1 cellular context compared by ENCODE assay signal in the genomic region with DNA sequence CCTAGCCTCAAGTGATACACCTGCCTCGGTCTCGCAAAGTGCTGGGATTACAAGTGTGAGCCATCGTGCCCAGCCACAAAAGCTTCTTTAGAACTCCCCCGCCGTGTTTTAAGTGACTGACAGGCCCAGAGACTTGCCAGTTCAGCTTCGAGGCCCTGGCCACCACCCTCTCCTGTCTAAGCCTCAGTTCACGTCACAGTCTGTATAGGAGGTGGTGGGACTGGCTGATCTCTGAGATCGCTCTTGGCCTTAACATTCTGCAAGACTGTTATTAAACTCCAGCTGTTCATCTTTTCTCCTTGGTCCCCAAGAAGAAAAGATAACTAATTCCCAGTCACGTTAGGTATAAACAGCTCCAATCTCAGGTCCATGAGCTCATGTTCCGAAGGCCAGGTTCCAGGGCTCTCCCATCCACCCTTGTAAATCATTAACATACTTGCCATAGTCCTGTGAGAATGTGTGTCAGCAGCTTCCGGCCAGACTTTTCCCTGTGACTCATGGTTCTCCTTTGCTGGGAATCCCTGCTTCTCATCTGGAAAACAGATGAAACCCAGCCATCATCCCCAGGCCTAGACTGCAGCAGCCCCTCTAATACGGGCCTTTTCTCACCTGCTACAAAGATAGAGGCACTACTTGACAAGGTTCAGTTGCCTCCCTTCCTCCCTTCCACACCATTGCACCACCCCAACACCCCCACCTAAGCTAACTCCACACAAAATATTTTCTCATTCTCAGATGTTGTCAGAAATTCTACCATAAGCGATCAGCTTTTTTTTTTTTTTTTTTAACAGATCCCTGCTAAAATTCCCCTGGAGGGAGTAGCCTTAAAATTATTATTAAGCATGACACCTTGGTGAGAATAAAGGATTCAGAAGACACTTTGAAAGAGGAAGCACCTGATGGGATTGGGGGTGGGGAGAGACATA.
A peak's percentile ranks its signal among the peaks of the same experiment; 100 is the strongest.
TF ChIP-seq lines count a peak whose summit lies in the region.

No MANE protein-coding gene starts in this region.

TF ChIP-seq in HepG2, 621 proteins besides CTCF, POLR2A, EP300 and RAD21 (continued from another document and continues in another):
- TF ChIP-seq ZSCAN9 (CRISPR knock-in tag; IDR thresholded peaks at IDR 0.05; ENCODE audit: borderline replicate concordance): no peak; the same call in 1 of the 2 replicates
- no peak for TF ChIP-seq ZBTB2 (CRISPR knock-in tag; IDR thresholded peaks at IDR 0.05; ENCODE audit: low read depth)
- TF ChIP-seq ZNF782 (CRISPR knock-in tag; IDR thresholded peaks at IDR 0.05; ENCODE audit: borderline replicate concordance): no peak
- TF ChIP-seq, protein P1, sequence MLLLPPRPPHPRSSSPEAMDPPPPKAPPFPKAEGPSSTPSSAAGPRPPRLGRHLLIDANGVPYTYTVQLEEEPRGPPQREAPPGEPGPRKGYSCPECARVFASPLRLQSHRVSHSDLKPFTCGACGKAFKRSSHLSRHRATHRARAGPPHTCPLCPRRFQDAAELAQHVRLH (CRISPR knock-in tag; IDR thresholded peaks at IDR 0.05; ENCODE audit: borderline replicate concordance, low read depth): 0 out of 2 replicates have a peak, but pooled peaks have one; percentile 16
- TF ChIP-seq, protein P2, sequence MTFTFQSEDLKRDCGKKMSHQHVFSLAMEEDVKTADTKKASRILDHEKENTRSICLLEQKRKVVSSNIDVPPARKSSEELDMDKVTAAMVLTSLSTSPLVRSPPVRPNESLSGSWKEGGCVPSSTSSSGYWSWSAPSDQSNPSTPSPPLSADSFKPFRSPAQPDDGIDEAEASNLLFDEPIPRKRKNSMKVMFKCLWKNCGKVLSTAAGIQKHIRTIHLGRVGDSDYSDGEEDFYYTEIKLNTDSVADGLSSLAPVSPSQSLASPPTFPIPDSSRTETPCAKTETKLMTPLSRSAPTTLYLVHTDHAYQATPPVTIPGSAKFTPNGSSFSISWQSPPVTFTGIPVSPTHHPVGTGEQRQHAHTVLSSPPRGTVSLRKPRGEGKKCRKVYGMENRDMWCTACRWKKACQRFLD (CRISPR knock-in tag; IDR thresholded peaks at IDR 0.05; ENCODE audit: borderline replicate concordance): no peak; the same call in 1 of the 2 replicates
- no peak for TF ChIP-seq POLR2AphosphoS2 (IDR thresholded peaks at IDR 0.05; ENCODE audit: low read depth, low read length)
- TF ChIP-seq CREB3 (CRISPR knock-in tag; IDR thresholded peaks at IDR 0.05): no peak
- no peak for TF ChIP-seq ZC3H4 (CRISPR knock-in tag; IDR thresholded peaks at IDR 0.05; ENCODE audit: borderline replicate concordance)
- TF ChIP-seq RORA (CRISPR knock-in tag; IDR thresholded peaks at IDR 0.05): no peak
- peak; percentile 59 for TF ChIP-seq MAX (IDR thresholded peaks at IDR 0.05)
- TF ChIP-seq ZNF143 (CRISPR knock-in tag; IDR thresholded peaks at IDR 0.05): no peak
- TF ChIP-seq RFX1 (IDR thresholded peaks at IDR 0.05): no peak
- TF ChIP-seq ZNF530 (CRISPR knock-in tag; IDR thresholded peaks at IDR 0.05; ENCODE audit: low read depth): no peak
- TF ChIP-seq E2F5 (CRISPR knock-in tag; conservative IDR thresholded peaks at IDR 0.05): no peak
- no peak for TF ChIP-seq CBX2 (IDR thresholded peaks at IDR 0.05; ENCODE audit: low read depth, low read length)
- TF ChIP-seq CBX2 (CRISPR knock-in tag; IDR thresholded peaks at IDR 0.05; ENCODE audit: low read depth): no peak
- peak; percentile 89 for TF ChIP-seq HNRNPUL1 (IDR thresholded peaks at IDR 0.05; ENCODE audit: low read depth, low read length)
- 0 out of 2 replicates have a peak, but pooled peaks have one; percentile 28 for TF ChIP-seq ZSCAN31 (CRISPR knock-in tag; IDR thresholded peaks at IDR 0.05; ENCODE audit: low read depth)
- 0 out of 2 replicates have a peak, but pooled peaks have one; percentile 38 for TF ChIP-seq MIER3 (CRISPR knock-in tag; IDR thresholded peaks at IDR 0.05; ENCODE audit: borderline replicate concordance)
- no peak for TF ChIP-seq SATB2 (CRISPR knock-in tag; IDR thresholded peaks at IDR 0.05)
- TF ChIP-seq ZNF605 (CRISPR knock-in tag; IDR thresholded peaks at IDR 0.05): no peak
- peak; percentile 54; the same call in 1 of the 2 replicates for TF ChIP-seq NFIC (IDR thresholded peaks at IDR 0.05; ENCODE audit: low read length)
- TF ChIP-seq HDAC2 (CRISPR knock-in tag; IDR thresholded peaks at IDR 0.05): peak; percentile 52; the same call in 1 of the 2 replicates
- TF ChIP-seq EZH2 (conservative IDR thresholded peaks at IDR 0.05; ENCODE audit: low read depth, low read length): no peak
- no peak for TF ChIP-seq ZNF468 (CRISPR knock-in tag; IDR thresholded peaks at IDR 0.05)
- TF ChIP-seq ZBTB25 (CRISPR knock-in tag; IDR thresholded peaks at IDR 0.05): peak; percentile 46; the same call in 1 of the 2 replicates
- no peak for TF ChIP-seq ZNF234 (CRISPR knock-in tag; conservative IDR thresholded peaks at IDR 0.05)
- no peak for TF ChIP-seq ZBTB8A (CRISPR knock-in tag; IDR thresholded peaks at IDR 0.05; ENCODE audit: borderline replicate concordance, low read depth)
- peak; percentile 41; the same call in 1 of the 2 replicates for TF ChIP-seq RARA (CRISPR knock-in tag; IDR thresholded peaks at IDR 0.05)
- TF ChIP-seq, protein P3, sequence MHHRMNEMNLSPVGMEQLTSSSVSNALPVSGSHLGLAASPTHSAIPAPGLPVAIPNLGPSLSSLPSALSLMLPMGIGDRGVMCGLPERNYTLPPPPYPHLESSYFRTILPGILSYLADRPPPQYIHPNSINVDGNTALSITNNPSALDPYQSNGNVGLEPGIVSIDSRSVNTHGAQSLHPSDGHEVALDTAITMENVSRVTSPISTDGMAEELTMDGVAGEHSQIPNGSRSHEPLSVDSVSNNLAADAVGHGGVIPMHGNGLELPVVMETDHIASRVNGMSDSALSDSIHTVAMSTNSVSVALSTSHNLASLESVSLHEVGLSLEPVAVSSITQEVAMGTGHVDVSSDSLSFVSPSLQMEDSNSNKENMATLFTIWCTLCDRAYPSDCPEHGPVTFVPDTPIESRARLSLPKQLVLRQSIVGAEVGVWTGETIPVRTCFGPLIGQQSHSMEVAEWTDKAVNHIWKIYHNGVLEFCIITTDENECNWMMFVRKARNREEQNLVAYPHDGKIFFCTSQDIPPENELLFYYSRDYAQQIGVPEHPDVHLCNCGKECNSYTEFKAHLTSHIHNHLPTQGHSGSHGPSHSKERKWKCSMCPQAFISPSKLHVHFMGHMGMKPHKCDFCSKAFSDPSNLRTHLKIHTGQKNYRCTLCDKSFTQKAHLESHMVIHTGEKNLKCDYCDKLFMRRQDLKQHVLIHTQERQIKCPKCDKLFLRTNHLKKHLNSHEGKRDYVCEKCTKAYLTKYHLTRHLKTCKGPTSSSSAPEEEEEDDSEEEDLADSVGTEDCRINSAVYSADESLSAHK (CRISPR knock-in tag; IDR thresholded peaks at IDR 0.05; ENCODE audit: borderline replicate concordance): no peak
- peak; percentile 69 for TF ChIP-seq NCOA2 (CRISPR knock-in tag; IDR thresholded peaks at IDR 0.05)
- TF ChIP-seq, protein P4, sequence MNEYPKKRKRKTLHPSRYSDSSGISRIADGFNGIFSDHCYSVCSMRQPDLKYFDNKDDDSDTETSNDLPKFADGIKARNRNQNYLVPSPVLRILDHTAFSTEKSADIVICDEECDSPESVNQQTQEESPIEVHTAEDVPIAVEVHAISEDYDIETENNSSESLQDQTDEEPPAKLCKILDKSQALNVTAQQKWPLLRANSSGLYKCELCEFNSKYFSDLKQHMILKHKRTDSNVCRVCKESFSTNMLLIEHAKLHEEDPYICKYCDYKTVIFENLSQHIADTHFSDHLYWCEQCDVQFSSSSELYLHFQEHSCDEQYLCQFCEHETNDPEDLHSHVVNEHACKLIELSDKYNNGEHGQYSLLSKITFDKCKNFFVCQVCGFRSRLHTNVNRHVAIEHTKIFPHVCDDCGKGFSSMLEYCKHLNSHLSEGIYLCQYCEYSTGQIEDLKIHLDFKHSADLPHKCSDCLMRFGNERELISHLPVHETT (CRISPR knock-in tag; conservative IDR thresholded peaks at IDR 0.05): no peak
- no peak for TF ChIP-seq TERF1 (CRISPR knock-in tag; IDR thresholded peaks at IDR 0.05)
- TF ChIP-seq ELF4 (CRISPR knock-in tag; IDR thresholded peaks at IDR 0.05; ENCODE audit: borderline replicate concordance): no peak
- 0 out of 2 replicates have a peak, but pooled peaks have one; percentile 36 for TF ChIP-seq RBFOX2 (IDR thresholded peaks at IDR 0.05; ENCODE audit: low read depth, low read length)
- TF ChIP-seq FOSL1 (CRISPR knock-in tag; IDR thresholded peaks at IDR 0.05; ENCODE audit: borderline replicate concordance): peak; percentile 87
- TF ChIP-seq ISX (CRISPR knock-in tag; conservative IDR thresholded peaks at IDR 0.05): 0 out of 2 replicates have a peak, but pooled peaks have one; percentile 37
- no peak for TF ChIP-seq SP140L (CRISPR knock-in tag; IDR thresholded peaks at IDR 0.05; ENCODE audit: borderline replicate concordance)
- TF ChIP-seq HOXA7 (CRISPR knock-in tag; IDR thresholded peaks at IDR 0.05): no peak
- no peak for TF ChIP-seq NR2F6 (IDR thresholded peaks at IDR 0.05)
- TF ChIP-seq NR2F6 (CRISPR knock-in tag; IDR thresholded peaks at IDR 0.05): peak; percentile 49; the same call in 1 of the 2 replicates
- no peak for TF ChIP-seq ZNF570 (CRISPR knock-in tag; IDR thresholded peaks at IDR 0.05; ENCODE audit: borderline replicate concordance)
- TF ChIP-seq ZNF331 (CRISPR knock-in tag; IDR thresholded peaks at IDR 0.05): peak; percentile 36; the same call in 1 of the 2 replicates
- no peak for TF ChIP-seq ZNF350 (CRISPR knock-in tag; IDR thresholded peaks at IDR 0.05; ENCODE audit: borderline replicate concordance, low read depth)
- no peak; the same call in 1 of the 2 replicates for TF ChIP-seq CBFB (CRISPR knock-in tag; IDR thresholded peaks at IDR 0.05)
- no peak for TF ChIP-seq ZNF235 (CRISPR knock-in tag; IDR thresholded peaks at IDR 0.05; ENCODE audit: borderline replicate concordance)
- TF ChIP-seq BRF2 (CRISPR knock-in tag; IDR thresholded peaks at IDR 0.05): no peak
- TF ChIP-seq ZNF382 (CRISPR knock-in tag; IDR thresholded peaks at IDR 0.05; ENCODE audit: borderline replicate concordance): no peak
